ENCODE assay signal across 19 cellular contexts in genomic region chr3:30458376-30458775, GRCh38.
"Had no signal": no experiment of that assay in that cellular context is flagged by ENCODE, and none has a peak within 500 bp of the region (broad histone marks: within the 10 kb centered on the region; RNA-seq: fewer than 3 reads in every experiment).

No MANE protein-coding gene starts in this region.

- H3K79me2 ChIP-seq: parathyroid adenoma had no signal

- ATAC-seq: left lung; naive thymus-derived CD4-positive, alpha-beta T cell; stimulated activated naive B cell treated with anti-CD40 and anti-IgM and Interleukin-4, amounts not matched to agents 10 μg/mL and 1 μg/mL and 100 μg/mL, for 72 hours; stimulated activated naive CD8-positive, alpha-beta T cell treated with anti-CD3 and anti-CD28 coated beads, Interleukin-15, amount 100 ng/mL, for 72 hours had no signal

- H3K9me3 ChIP-seq: left lung, psoas muscle had no signal

- H3K27me3 ChIP-seq: dorsolateral prefrontal cortex, left lung, spleen had no signal

- H3K4me1 ChIP-seq: left lung, parathyroid adenoma, psoas muscle, spleen had no signal

- H3K9ac ChIP-seq: parathyroid adenoma had no signal

- H3K4me3 ChIP-seq: dorsolateral prefrontal cortex, left lung, lung, psoas muscle, spleen had no signal

- H3K27ac ChIP-seq: dorsolateral prefrontal cortex, parathyroid adenoma, psoas muscle, spleen had no signal

- H2AFZ ChIP-seq: parathyroid adenoma had no signal

- DNase-seq: cortex of kidney; dorsolateral prefrontal cortex; effector CD8-positive, alpha-beta T cell; glutamatergic neuron; islet precursor cell; left lung; naive thymus-derived CD4-positive, alpha-beta T cell; nephron progenitor cell; retina; spleen; stimulated activated CD4-positive, alpha-beta T cell treated with anti-CD3 and anti-CD28 coated beads, Interleukin-15, amount 100 ng/mL, for 24 hours; stimulated activated CD4-positive, alpha-beta T cell treated with anti-CD3 and anti-CD28 coated beads, Interleukin-1b, Interleukin-23, amount 100 ng/mL, for 48 hours; stimulated activated CD4-positive, alpha-beta T cell treated with anti-CD3 and anti-CD28 coated beads, Interleukin-4, amount 100 ng/mL, for 4 hours; stimulated activated naive B cell treated with anti-CD40 and anti-IgM and Interleukin-4, amounts not matched to agents 10 μg/mL and 1 μg/mL and 100 μg/mL, for 72 hours; stimulated activated naive CD8-positive, alpha-beta T cell treated with anti-CD3 and anti-CD28 coated beads, Interleukin-15, amount 100 ng/mL, for 72 hours; trophoblast cell had no signal

- H3K36me3 ChIP-seq: left lung, spleen had no signal
